ENCODE assay signal across 1 cellular context in genomic region chr9:137117269-137117731, GRCh38.
TF ChIP-seq lines count a peak whose summit lies in the region.

No MANE protein-coding gene starts in this region.

TF ChIP-seq in IMR-90, 13 proteins besides CTCF, POLR2A, EP300 and RAD21:
- TF ChIP-seq CHD1 (IDR thresholded peaks at IDR 0.05; ENCODE audit: low read depth, low read length) = no peak
- no peak for TF ChIP-seq ELK1 (IDR thresholded peaks at IDR 0.05; ENCODE audit: borderline replicate concordance, low read depth, low read length)
- TF ChIP-seq MAFK (IDR thresholded peaks at IDR 0.05; ENCODE audit: low read depth, low read length) = no peak
- TF ChIP-seq CEBPB (IDR thresholded peaks at IDR 0.05; ENCODE audit: low read depth, low read length) = no peak
- TF ChIP-seq RCOR1 (IDR thresholded peaks at IDR 0.05; ENCODE audit: insufficient replicate concordance, low read length) = no peak
- no peak for TF ChIP-seq NFE2L2 (IDR thresholded peaks at IDR 0.05; ENCODE audit: low read depth, low read length)
- no peak for TF ChIP-seq USF2 (IDR thresholded peaks at IDR 0.05; ENCODE audit: low read depth, low read length)
- no peak for TF ChIP-seq RFX5 (IDR thresholded peaks at IDR 0.05; ENCODE audit: low read depth, low read length)
- no peak for TF ChIP-seq BHLHE40 (IDR thresholded peaks at IDR 0.05; ENCODE audit: low read depth, low read length)
- TF ChIP-seq FOS (IDR thresholded peaks at IDR 0.05; ENCODE audit: low read depth, low read length) = no peak
- TF ChIP-seq MAZ (IDR thresholded peaks at IDR 0.05; ENCODE audit: borderline replicate concordance, low read depth, low read length) = no peak
- TF ChIP-seq MXI1 (IDR thresholded peaks at IDR 0.05; ENCODE audit: borderline replicate concordance, low read depth, low read length) = no peak
- no peak for TF ChIP-seq SMC3 (IDR thresholded peaks at IDR 0.05; ENCODE audit: low read depth, low read length)
